34 cellular contexts compared by ENCODE assay signal in genomic region chr10:29332061-29332760, GRCh38. TPM values are rescaled to one million over a fixed set of nuclear protein-coding genes. Genes with fewer than 3 reads are reported as not detected.
"Had no signal": no experiment of that assay in that cellular context is flagged by ENCODE, and none has a peak within 500 bp of the region (broad histone marks: within the 10 kb centered on the region; RNA-seq: fewer than 3 reads in every experiment).

No MANE protein-coding gene starts in this region.

- H3K4me3 Mint-ChIP-seq: activated CD4-positive, alpha-beta memory T cell treated with anti-CD3 and anti-CD28 coated beads for 36 hours; activated naive CD4-positive, alpha-beta T cell treated with anti-CD3 and anti-CD28 coated beads for 36 hours; activated naive CD8-positive, alpha-beta T cell treated with anti-CD3 and anti-CD28 coated beads for 36 hours; activated T-helper 1 cell treated with anti-CD3 and anti-CD28 coated beads, Interleukin-12 subunit alpha, Interleukin-12 subunit beta, Interleukin-2, Interleukin-4 antibody, amounts not matched to agents 30 ng/mL and 10 ng/mL and 1 ng/mL, durations not matched to agents 14 hours and 24 hours and 36 hours; effector memory CD8-positive, alpha-beta T cell; natural killer cell had no signal

- H3K36me3 ChIP-seq: gastroesophageal sphincter, left ventricle myocardium inferior, right lobe of liver, transverse colon, WERI-Rb-1 had no signal

- H3K9me3 Mint-ChIP-seq: activated naive CD4-positive, alpha-beta T cell treated with anti-CD3 and anti-CD28 coated beads for 36 hours; activated naive CD8-positive, alpha-beta T cell treated with anti-CD3 and anti-CD28 coated beads for 36 hours; activated T-helper 1 cell treated with anti-CD3 and anti-CD28 coated beads, Interleukin-12 subunit alpha, Interleukin-12 subunit beta, Interleukin-2, Interleukin-4 antibody, amounts not matched to agents 30 ng/mL and 10 ng/mL and 1 ng/mL, durations not matched to agents 14 hours and 24 hours and 36 hours; effector memory CD8-positive, alpha-beta T cell; natural killer cell had no signal

- H3K4me1 ChIP-seq: transverse colon had no signal

- H3K36me3 Mint-ChIP-seq: activated CD4-positive, alpha-beta memory T cell treated with anti-CD3 and anti-CD28 coated beads for 36 hours; activated naive CD8-positive, alpha-beta T cell treated with anti-CD3 and anti-CD28 coated beads for 36 hours; natural killer cell had no signal

- H3K4me1 Mint-ChIP-seq: activated naive CD8-positive, alpha-beta T cell treated with anti-CD3 and anti-CD28 coated beads for 36 hours; natural killer cell had no signal

- H3K27ac Mint-ChIP-seq: activated CD4-positive, alpha-beta memory T cell treated with anti-CD3 and anti-CD28 coated beads for 36 hours; activated naive CD4-positive, alpha-beta T cell treated with anti-CD3 and anti-CD28 coated beads for 36 hours; activated naive CD8-positive, alpha-beta T cell treated with anti-CD3 and anti-CD28 coated beads for 36 hours; activated T-helper 1 cell treated with anti-CD3 and anti-CD28 coated beads, Interleukin-12 subunit alpha, Interleukin-12 subunit beta, Interleukin-2, Interleukin-4 antibody, amounts not matched to agents 30 ng/mL and 10 ng/mL and 1 ng/mL, durations not matched to agents 14 hours and 24 hours and 36 hours; effector memory CD8-positive, alpha-beta T cell; natural killer cell had no signal

- DNase-seq: activated CD4-positive, alpha-beta memory T cell treated with anti-CD3 and anti-CD28 coated beads for 36 hours; activated CD4-positive, alpha-beta T cell treated with anti-CD3 and anti-CD28 coated beads for 48 hours; activated CD8-positive, alpha-beta memory T cell treated with anti-CD3 and anti-CD28 coated beads, Interleukin-2, amount 50 U/mL, for 4 hours; activated effector memory CD4-positive, alpha-beta T cell treated with anti-CD3 and anti-CD28 coated beads, Interleukin-2, amount 50 U/mL, for 16 hours; activated naive CD4-positive, alpha-beta T cell treated with anti-CD3 and anti-CD28 coated beads for 36 hours; activated naive CD8-positive, alpha-beta T cell treated with anti-CD3 and anti-CD28 coated beads for 36 hours; activated T-cell treated with anti-CD3 and anti-CD28 coated beads, Interleukin-2, amount 50 U/mL, for 1 hour; caudate nucleus; cortex of kidney; effector memory CD8-positive, alpha-beta T cell; islet precursor cell; left ventricle myocardium inferior; mesendoderm; natural killer cell; right lobe of liver; stimulated activated CD4-positive, alpha-beta T cell treated with anti-CD3 and anti-CD28 coated beads, Interleukin-2, amount 100 ng/mL, for 48 hours; stimulated activated naive CD4-positive, alpha-beta T cell treated with Interleukin-2 at 50 U/mL for 16 hours; transverse colon; WERI-Rb-1 had no signal

- H3K9me3 ChIP-seq: right lobe of liver, transverse colon had no signal

- H3K27me3 ChIP-seq: gastroesophageal sphincter, hepatocyte, right lobe of liver, transverse colon had no signal

- H3K27ac ChIP-seq: gastroesophageal sphincter, hepatocyte, left ventricle myocardium inferior, right lobe of liver, transverse colon, WERI-Rb-1 had no signal

- H3K4me3 ChIP-seq: gastroesophageal sphincter, hepatocyte, left ventricle myocardium inferior, lung, right lobe of liver, transverse colon had no signal

RNA-seq across cellular contexts. Expression of gene LYZL1, which starts 43.3 kb away (rescaled TPM):
- total RNA-seq: activated CD4-positive, alpha-beta memory T cell treated with anti-CD3 and anti-CD28 coated beads for 36 hours; activated CD8-positive, alpha-beta memory T cell treated with anti-CD3 and anti-CD28 coated beads for 36 hours; activated naive CD4-positive, alpha-beta T cell treated with anti-CD3 and anti-CD28 coated beads for 36 hours; activated naive CD8-positive, alpha-beta T cell treated with anti-CD3 and anti-CD28 coated beads for 36 hours; activated T-helper 1 cell treated with anti-CD3 and anti-CD28 coated beads, Interleukin-12 subunit alpha, Interleukin-12 subunit beta, Interleukin-2, Interleukin-4 antibody, amounts not matched to agents 30 ng/mL and 10 ng/mL and 1 ng/mL, durations not matched to agents 14 hours and 24 hours and 36 hours; chondrocyte; fibroblast of lung; fibroblast of villous mesenchyme; gastroesophageal sphincter; hepatocyte; left ventricle myocardium inferior; lung; mononuclear cell; natural killer cell; osteoblast; posterior vena cava; renal cortical epithelial cell; right lobe of liver; skeletal muscle tissue; temporal lobe; transverse colon; urinary bladder had no signal
